ENCODE assay signal across 8 cellular contexts in the genomic region with DNA sequence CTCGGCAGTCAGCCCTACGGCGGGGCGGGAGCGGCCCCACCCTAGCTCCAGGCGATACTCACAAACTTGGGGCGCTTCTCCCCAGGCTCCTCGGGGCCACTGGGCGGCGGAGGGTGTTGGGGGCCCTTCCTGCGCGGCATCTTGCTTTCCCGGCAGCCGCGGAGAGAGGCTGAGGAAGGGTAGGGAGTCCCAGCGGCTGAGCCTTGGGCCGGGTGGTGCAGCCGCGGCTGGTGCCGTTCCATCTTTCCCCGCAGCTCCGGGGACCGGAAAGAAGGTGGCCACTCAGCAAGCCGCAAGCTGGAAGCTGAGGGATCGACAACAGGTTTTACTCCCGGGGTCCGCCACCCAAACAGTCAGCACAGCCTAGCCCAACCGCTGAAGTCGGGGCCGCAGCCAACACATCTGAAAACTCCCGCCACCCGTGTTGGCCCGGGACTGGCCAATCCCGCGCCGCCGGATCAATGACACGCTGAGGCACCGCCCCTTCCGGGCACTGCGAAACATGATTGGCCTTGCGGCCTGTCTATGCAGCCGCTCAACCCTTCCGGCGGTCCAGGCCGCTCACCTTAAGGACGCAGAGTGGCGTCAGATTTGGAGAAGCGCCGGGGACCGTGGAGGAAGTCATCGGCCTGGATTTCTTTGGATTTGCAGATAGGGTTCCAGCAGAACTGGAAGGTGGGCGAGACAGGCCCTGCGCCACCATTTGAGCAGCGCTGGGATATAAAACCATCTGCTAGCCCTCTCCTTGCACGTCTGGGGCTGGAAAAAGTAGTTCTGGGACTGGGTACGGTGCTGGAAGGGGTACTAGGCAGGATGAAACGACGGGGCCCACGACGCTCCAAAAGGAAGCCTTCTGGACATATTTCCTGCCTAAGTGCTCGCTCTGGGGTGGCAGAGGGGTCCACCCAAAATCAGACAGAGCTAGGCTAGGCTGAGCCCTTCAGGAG. TPM values are rescaled to one million over a fixed set of nuclear protein-coding genes. Genes with fewer than 3 reads are reported as not detected.
A peak's percentile ranks its signal among the peaks of the same experiment; 100 is the strongest.
DNase-seq lines count a peak whose midpoint lies in the region; ATAC-seq and TF ChIP-seq lines count a peak whose summit lies in the region.

A gene with protein sequence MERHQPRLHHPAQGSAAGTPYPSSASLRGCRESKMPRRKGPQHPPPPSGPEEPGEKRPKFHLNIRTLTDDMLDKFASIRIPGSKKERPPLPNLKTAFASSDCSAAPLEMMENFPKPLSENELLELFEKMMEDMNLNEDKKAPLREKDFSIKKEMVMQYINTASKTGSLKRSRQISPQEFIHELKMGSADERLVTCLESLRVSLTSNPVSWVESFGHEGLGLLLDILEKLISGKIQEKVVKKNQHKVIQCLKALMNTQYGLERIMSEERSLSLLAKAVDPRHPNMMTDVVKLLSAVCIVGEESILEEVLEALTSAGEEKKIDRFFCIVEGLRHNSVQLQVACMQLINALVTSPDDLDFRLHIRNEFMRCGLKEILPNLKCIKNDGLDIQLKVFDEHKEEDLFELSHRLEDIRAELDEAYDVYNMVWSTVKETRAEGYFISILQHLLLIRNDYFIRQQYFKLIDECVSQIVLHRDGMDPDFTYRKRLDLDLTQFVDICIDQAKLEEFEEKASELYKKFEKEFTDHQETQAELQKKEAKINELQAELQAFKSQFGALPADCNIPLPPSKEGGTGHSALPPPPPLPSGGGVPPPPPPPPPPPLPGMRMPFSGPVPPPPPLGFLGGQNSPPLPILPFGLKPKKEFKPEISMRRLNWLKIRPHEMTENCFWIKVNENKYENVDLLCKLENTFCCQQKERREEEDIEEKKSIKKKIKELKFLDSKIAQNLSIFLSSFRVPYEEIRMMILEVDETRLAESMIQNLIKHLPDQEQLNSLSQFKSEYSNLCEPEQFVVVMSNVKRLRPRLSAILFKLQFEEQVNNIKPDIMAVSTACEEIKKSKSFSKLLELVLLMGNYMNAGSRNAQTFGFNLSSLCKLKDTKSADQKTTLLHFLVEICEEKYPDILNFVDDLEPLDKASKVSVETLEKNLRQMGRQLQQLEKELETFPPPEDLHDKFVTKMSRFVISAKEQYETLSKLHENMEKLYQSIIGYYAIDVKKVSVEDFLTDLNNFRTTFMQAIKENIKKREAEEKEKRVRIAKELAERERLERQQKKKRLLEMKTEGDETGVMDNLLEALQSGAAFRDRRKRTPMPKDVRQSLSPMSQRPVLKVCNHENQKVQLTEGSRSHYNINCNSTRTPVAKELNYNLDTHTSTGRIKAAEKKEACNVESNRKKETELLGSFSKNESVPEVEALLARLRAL (minus strand): TSS at position 404 of the 947 bp plus-strand sequence. CDS start 162 bp downstream, at position 242.

- H3K4me1 ChIP-seq in gastroesophageal sphincter = peaks cover 0 to 20% (median 5%) of the 10 kb centered on the region in 3 donors
- H3K4me1 ChIP-seq in suprapubic skin = peaks cover 26% of the 10 kb centered on the region

- H3K9me3 Mint-ChIP-seq in HFFc6 = no peaks in the 10 kb centered on the region; the same call in 1 of the 2 replicates
- no peaks in the 10 kb centered on the region for H3K9me3 Mint-ChIP-seq in activated naive CD4-positive, alpha-beta T cell treated with anti-CD3 and anti-CD28 coated beads, Interleukin-2, amount 10 ng/mL, durations not matched to agents 7 days and 5 days

- H3K36me3 Mint-ChIP-seq in HFFc6 (ENCODE audit: low read depth) = peaks cover 14% of the 10 kb centered on the region
- H3K36me3 Mint-ChIP-seq in activated naive CD4-positive, alpha-beta T cell treated with anti-CD3 and anti-CD28 coated beads, Interleukin-2, amount 10 ng/mL, durations not matched to agents 7 days and 5 days = peaks cover 14% of the 10 kb centered on the region

- TF ChIP-seq EP300 in gastroesophageal sphincter (IDR thresholded peaks at IDR 0.05) (no peak), suprapubic skin (IDR thresholded peaks at IDR 0.05) (no peak)

- peaks cover 3% of the 10 kb centered on the region; the same call in 1 of the 2 replicates for H3K9me3 ChIP-seq in SK-N-MC (ENCODE audit: low read depth, low read length)
- H3K9me3 ChIP-seq in gastroesophageal sphincter = no peaks in the 10 kb centered on the region
- H3K9me3 ChIP-seq in suprapubic skin = no peaks in the 10 kb centered on the region

- H3K27ac Mint-ChIP-seq in HFFc6 = peak within 1 kb of the TSS; percentile 96
- peak within 1 kb of the TSS; percentile 90 for H3K27ac Mint-ChIP-seq in activated naive CD4-positive, alpha-beta T cell treated with anti-CD3 and anti-CD28 coated beads, Interleukin-2, amount 10 ng/mL, durations not matched to agents 7 days and 5 days

- peak within 1 kb of the TSS; percentile 98 for H3K4me3 Mint-ChIP-seq in HFFc6
- H3K4me3 Mint-ChIP-seq in activated naive CD4-positive, alpha-beta T cell treated with anti-CD3 and anti-CD28 coated beads, Interleukin-2, amount 10 ng/mL, durations not matched to agents 7 days and 5 days = peak within 1 kb of the TSS; percentile 81

- CTCF ChIA-PET in activated naive CD4-positive, alpha-beta T cell treated with anti-CD3 and anti-CD28 coated beads, Interleukin-2, amount 10 ng/mL, durations not matched to agents 7 days and 5 days (lab: Charles Lee) = no interaction called here

- TF ChIP-seq POLR2A in NB4 (IDR thresholded peaks at IDR 0.05; ENCODE audit: extremely low read depth, insufficient read length) (peak; percentile 97), gastroesophageal sphincter (IDR thresholded peaks at IDR 0.05) (peak; percentile 44 to 65), suprapubic skin (IDR thresholded peaks at IDR 0.05) (peak in 1 of 2 donors; percentile 19)

- TF ChIP-seq CTCF in HFFc6 (IDR thresholded peaks at IDR 0.05) = no peak
- TF ChIP-seq CTCF in NB4 (IDR thresholded peaks at IDR 0.05; ENCODE audit: low read depth, low read length) = no peak
- no peak for TF ChIP-seq CTCF in gastroesophageal sphincter (IDR thresholded peaks at IDR 0.05)
- TF ChIP-seq CTCF in suprapubic skin (IDR thresholded peaks at IDR 0.05) = no peak

- H3K4me3 ChIP-seq in NB4 (ENCODE audit: low read depth, low read length) (peak within 1 kb of the TSS; percentile 91), SK-N-MC (peak within 1 kb of the TSS; percentile 99), gastroesophageal sphincter (peak within 1 kb of the TSS; percentile 64 to 67), suprapubic skin (peak within 1 kb of the TSS; percentile 68)

- 0% methylated on average over 2 to 5 of the region's 62 CpGs for WGBS in gastroesophageal sphincter (ENCODE audit: low coverage in 1 of 2), 2 donors
- 0% methylated on average over 20 of the region's 62 CpGs for WGBS in suprapubic skin

- peak within 1 kb of the TSS; percentile 96 for H3K9ac ChIP-seq in SK-N-MC (ENCODE audit: insufficient read length)

- H3K27me3 ChIP-seq in gastroesophageal sphincter (peaks cover 6% of the 10 kb centered on the region), suprapubic skin (peaks cover 2% of the 10 kb centered on the region)

- peaks cover 47% of the 10 kb centered on the region for H3K4me1 Mint-ChIP-seq in HFFc6 (ENCODE audit: low read depth)
- peaks cover 42% of the 10 kb centered on the region for H3K4me1 Mint-ChIP-seq in activated naive CD4-positive, alpha-beta T cell treated with anti-CD3 and anti-CD28 coated beads, Interleukin-2, amount 10 ng/mL, durations not matched to agents 7 days and 5 days

- peak; percentile 100 for ATAC-seq in gastroesophageal sphincter

- H3K27ac ChIP-seq in SK-N-MC (peak within 1 kb of the TSS; percentile 73), gastroesophageal sphincter (peak within 1 kb of the TSS; percentile 86 to 90 (median 88)), suprapubic skin (peak within 1 kb of the TSS; percentile 89)

- H3K36me3 ChIP-seq in SK-N-MC (ENCODE audit: insufficient read depth, low read length) (peaks cover 19% of the 10 kb centered on the region), gastroesophageal sphincter (no peaks in the 10 kb centered on the region), suprapubic skin (no peaks in the 10 kb centered on the region)

- DNase-seq in GM04504 (ENCODE audit: low read depth) (peak; percentile 89), HFFc6 (peak; percentile 95), NB4 (ENCODE audit: low read depth) (peak; percentile 97), SK-N-MC (ENCODE audit: low read depth, low spot score) (peak; percentile 50), non-pigmented ciliary epithelial cell (ENCODE audit: low read depth) (peak; percentile 78), suprapubic skin (ENCODE audit: low spot score in 2 of 2) (peak; percentile 96 to 97)
- DNase-seq in activated naive CD4-positive, alpha-beta T cell treated with anti-CD3 and anti-CD28 coated beads, Interleukin-2, amount 10 ng/mL, durations not matched to agents 7 days and 5 days = peak; percentile 96

- H3K27me3 Mint-ChIP-seq in HFFc6 (ENCODE audit: insufficient read depth) = no peaks in the 10 kb centered on the region; the same call in 1 of the 2 replicates
- no peaks in the 10 kb centered on the region for H3K27me3 Mint-ChIP-seq in activated naive CD4-positive, alpha-beta T cell treated with anti-CD3 and anti-CD28 coated beads, Interleukin-2, amount 10 ng/mL, durations not matched to agents 7 days and 5 days

RNA-seq across cellular contexts. Expression of the gene that starts here (rescaled TPM):
- total RNA-seq in HFFc6 (2021; fragmentation: NEBNext Ultra II Directional; extraction: Animal tissue kit (Norgen Biotek cat#: 25700)) = 10 to 100 TPM; 18.4 to 38.5 (median 37.5) TPM
- total RNA-seq in gastroesophageal sphincter (1 to 10 TPM in 1 of 4 donors, under 1 TPM in 2, not detected in 1; 0.13 to 1.7 (median 0.49) TPM), suprapubic skin (1 to 10 TPM in 3 of 4 donors, under 1 TPM in 1; 0.93 to 3.0 (median 2.3) TPM)

Comparison
In these comparisons a context has a peak if more than half of its experiments do, and no peak if none do; other contexts are left out.
1. Peak in every context shown above with its lines: DNase-seq, ATAC-seq, H3K4me3 ChIP-seq and H3K27ac ChIP-seq.
2. RNA of the gene that starts here (total RNA-seq): 18.4 to 38.5 TPM in HFFc6; 0.93 to 3.0 TPM in suprapubic skin and 0.13 to 1.7 TPM in gastroesophageal sphincter; every median in the first group is over 4 times any median in the second.